17 cellular contexts compared by ENCODE assay signal in genomic region chr2:121398853-121399252, GRCh38.
"Had no signal": no experiment of that assay in that cellular context is flagged by ENCODE, and none has a peak within 500 bp of the region (broad histone marks: within the 10 kb centered on the region; RNA-seq: fewer than 3 reads in every experiment).

No MANE protein-coding gene starts in this region.

- ATAC-seq: body of pancreas; effector memory CD8-positive, alpha-beta T cell; foreskin keratinocyte; left colon; naive thymus-derived CD4-positive, alpha-beta T cell had no signal

- H3K4me3 Mint-ChIP-seq: activated naive CD4-positive, alpha-beta T cell treated with anti-CD3 and anti-CD28 coated beads, Interleukin-2, amount 10 ng/mL, durations not matched to agents 7 days and 5 days; central memory CD8-positive, alpha-beta T cell; effector memory CD8-positive, alpha-beta T cell; naive thymus-derived CD4-positive, alpha-beta T cell; T-helper 2 cell treated with Interferon-gamma antibody and Interleukin-4, amounts not matched to agents 5 μg/mL and 100 μg/mL, for 36 hours had no signal

- H3K4me1 Mint-ChIP-seq: activated naive CD4-positive, alpha-beta T cell treated with anti-CD3 and anti-CD28 coated beads, Interleukin-2, amount 10 ng/mL, durations not matched to agents 7 days and 5 days; central memory CD8-positive, alpha-beta T cell had no signal

- DNase-seq: activated CD4-positive, alpha-beta T cell treated with anti-CD3 and anti-CD28 coated beads, Interleukin-2, amount 50 U/mL, for 48 hours; activated CD4-positive, CD25-positive, alpha-beta regulatory T cell treated with anti-CD3 and anti-CD28 coated beads, Interleukin-2, amount 50 U/mL, for 72 hours; activated naive CD4-positive, alpha-beta T cell treated with anti-CD3 and anti-CD28 coated beads, Interleukin-2, amount 10 ng/mL, durations not matched to agents 7 days and 5 days; adrenal gland; body of pancreas; effector memory CD8-positive, alpha-beta T cell; foreskin keratinocyte; head of caudate nucleus; left colon; naive thymus-derived CD4-positive, alpha-beta T cell; posterior cingulate gyrus; small intestine; SW 1271; tibial artery had no signal

- H3K27ac Mint-ChIP-seq: activated naive CD4-positive, alpha-beta T cell treated with anti-CD3 and anti-CD28 coated beads, Interleukin-2, amount 10 ng/mL, durations not matched to agents 7 days and 5 days; T-helper 2 cell treated with Interferon-gamma antibody and Interleukin-4, amounts not matched to agents 5 μg/mL and 100 μg/mL, for 36 hours had no signal

- H3K27ac ChIP-seq: adrenal gland, body of pancreas, foreskin keratinocyte, neutrophil, tibial artery had no signal

- H3K4me3 ChIP-seq: adrenal gland, body of pancreas, tibial artery had no signal

- H3K9me3 Mint-ChIP-seq: activated naive CD4-positive, alpha-beta T cell treated with anti-CD3 and anti-CD28 coated beads, Interleukin-2, amount 10 ng/mL, durations not matched to agents 7 days and 5 days; central memory CD8-positive, alpha-beta T cell; effector memory CD8-positive, alpha-beta T cell; naive thymus-derived CD4-positive, alpha-beta T cell; T-helper 2 cell treated with Interferon-gamma antibody and Interleukin-4, amounts not matched to agents 5 μg/mL and 100 μg/mL, for 36 hours had no signal
